8 cellular contexts compared by ENCODE assay signal in genomic region chr17:27569257-27569722, GRCh38.
DNase-seq lines count a peak whose midpoint lies in the region; ATAC-seq, FAIRE-seq and TF ChIP-seq lines count a peak whose summit lies in the region.

No MANE protein-coding gene starts in this region.

- H3K27ac ChIP-seq in C4-2B: no peak overlapping the region
- peak overlapping the region; percentile 35 for H3K27ac ChIP-seq in HepG2 (ENCODE audit: extremely low read length, insufficient read depth, low read length)

- intact Hi-C loops in HepG2 (cut with micrococcal nuclease; ENCODE audit: unreplicated experiment): no loop called here

- H3K9ac ChIP-seq in HepG2 (ENCODE audit: insufficient read depth, low read depth, low read length): no peak overlapping the region

- H3K9me3 ChIP-seq in HepG2 (ENCODE audit: low read length): no peaks in the 10 kb centered on the region

- WGBS in HepG2 (ENCODE audit: low lambda C conversion rate): 56% methylated on average over 5 of the region's 6 CpGs

- H2AFZ ChIP-seq in HepG2 (ENCODE audit: low read length): no peak overlapping the region

- peak overlapping the region; percentile 15 for H3K27ac Mint-ChIP-seq in stimulated activated memory B cell treated with anti-CD40 and anti-IgM and Interleukin-4, amounts not matched to agents 10 μg/mL and 1 μg/mL and 100 μg/mL, for 72 hours

- DNase-seq in GM20000 (ENCODE audit: low spot score) (peak; percentile 58), SK-MEL-5 (ENCODE audit: low read depth, low spot score) (peak; percentile 55), amniotic epithelial cell (ENCODE audit: low read depth) (peak; percentile 48), HepG2 (ENCODE audit: low spot score) (no peak), NCI-H526 treated with DMSO at 0.1 percent for 48 hours (lab: John Stamatoyannopoulos, UW) (no peak)

- H3K4me3 ChIP-seq in HepG2 (replicated peaks in 1 of 3; ENCODE audit: insufficient read depth in 1 of 3, low read depth in 2 of 3, low read length in 3 of 3): no peak overlapping the region

- CTCF ChIA-PET in HepG2 (lab: Yijun Ruan, JAX; ENCODE audit: low intra/inter-chr PET ratio, low total read pairs): interaction anchor here (0.8 to 2.1 kb wide), 5 partner anchors 31 to 113 kb away, joined by 3 to 9 read pairs (median 3); partner anchors contain the start of gene KSR1

- no peak for TF ChIP-seq POLR2A in HepG2 (IDR thresholded peaks at IDR 0.05; ENCODE audit: insufficient read depth in 1 of 2, low read depth in 2 of 2, low read length in 2 of 2)

- peaks cover 1% of the 10 kb centered on the region in 2 experiments; a peak in 1 of 5 replicates for H3K36me3 ChIP-seq in HepG2 (replicated peaks in 1 of 2; ENCODE audit: control insufficient read depth in 1 of 2, insufficient read depth in 2 of 2, low read length in 2 of 2)

- H4K20me1 ChIP-seq in HepG2 (ENCODE audit: insufficient read depth, low read length): peaks cover 17% of the 10 kb centered on the region; the same call in 1 of the 2 replicates

- H3K27me3 ChIP-seq in HepG2 (ENCODE audit: control insufficient read depth in 1 of 2, insufficient read depth in 2 of 2, low read length in 2 of 2): no peaks in the 10 kb centered on the region

- peaks cover 4% of the 10 kb centered on the region for H3K79me2 ChIP-seq in HepG2 (ENCODE audit: insufficient read depth, low read length)

- H3K4me1 Mint-ChIP-seq in stimulated activated memory B cell treated with anti-CD40 and anti-IgM and Interleukin-4, amounts not matched to agents 10 μg/mL and 1 μg/mL and 100 μg/mL, for 72 hours: peaks cover 23% of the 10 kb centered on the region

- TF ChIP-seq RAD21 in HepG2 (CRISPR knock-in tag; IDR thresholded peaks at IDR 0.05): peak; percentile 52; the same call in 1 of the 2 replicates

- no peak overlapping the region for H3K4me3 Mint-ChIP-seq in stimulated activated memory B cell treated with anti-CD40 and anti-IgM and Interleukin-4, amounts not matched to agents 10 μg/mL and 1 μg/mL and 100 μg/mL, for 72 hours

- H3K9me3 Mint-ChIP-seq in stimulated activated memory B cell treated with anti-CD40 and anti-IgM and Interleukin-4, amounts not matched to agents 10 μg/mL and 1 μg/mL and 100 μg/mL, for 72 hours: no peaks in the 10 kb centered on the region

- H3K4me1 ChIP-seq in HepG2 (ENCODE audit: insufficient read depth, low read length): peaks cover 48% of the 10 kb centered on the region

- peak; percentile 60 for FAIRE-seq in HepG2 (lab: Jason Lieb, UNC)

- H3K4me2 ChIP-seq in HepG2 (ENCODE audit: low read depth, low read length): peak overlapping the region; percentile 60

- H3K27me3 Mint-ChIP-seq in stimulated activated memory B cell treated with anti-CD40 and anti-IgM and Interleukin-4, amounts not matched to agents 10 μg/mL and 1 μg/mL and 100 μg/mL, for 72 hours: no peaks in the 10 kb centered on the region

- TF ChIP-seq CTCF in C4-2B (conservative IDR thresholded peaks at IDR 0.05) (peak; percentile 76), GM20000 (IDR thresholded peaks at IDR 0.05; ENCODE audit: extremely low read depth, missing control alignments) (peak; percentile 45), HepG2 (CRISPR knock-in tag; IDR thresholded peaks at IDR 0.05) (peak; percentile 76)

- ATAC-seq in HepG2 (peak; percentile 67), GM18870 (IDR thresholded peaks at IDR 0.05; ENCODE audit: unreplicated experiment) (no peak)
- ATAC-seq in stimulated activated memory B cell treated with anti-CD40 and anti-IgM and Interleukin-4, amounts not matched to agents 10 μg/mL and 1 μg/mL and 100 μg/mL, for 72 hours: peak; percentile 74

- H3K36me3 Mint-ChIP-seq in stimulated activated memory B cell treated with anti-CD40 and anti-IgM and Interleukin-4, amounts not matched to agents 10 μg/mL and 1 μg/mL and 100 μg/mL, for 72 hours: peaks cover 2% of the 10 kb centered on the region

- no peak for TF ChIP-seq EP300 in HepG2 (IDR thresholded peaks at IDR 0.05; ENCODE audit: low read depth in 2 of 2, low read length in 2 of 2)
- no peak for TF ChIP-seq EP300 in HepG2 (CRISPR knock-in tag; IDR thresholded peaks at IDR 0.05; ENCODE audit: borderline replicate concordance)

- BruUV-seq in HepG2 (replicated peaks; lab: Mats Ljungman, UMichigan): no TSS peak

- POLR2A ChIA-PET in HepG2 (lab: Yijun Ruan, JAX): interaction anchor here (0.7 to 1.5 kb wide), 2 partner anchors 75 to 111 kb away, joined by 3 to 7 read pairs; no protein-coding TSS in a partner anchor

- in situ Hi-C loops in SK-MEL-5 (cut with HindIII; ENCODE audit: low pct_unique_long_range_greater_than_20kb, low sequenced_read_pairs) (no loop called here), HepG2 (cut with HindIII; ENCODE audit: extremely low pct_ligation_motif_present, low pct_unique_long_range_greater_than_20kb) (no loop called here)

TF ChIP-seq in HepG2, 621 proteins besides CTCF, POLR2A, EP300 and RAD21 (continues in another document):
- TF ChIP-seq ZNF619 (CRISPR knock-in tag; IDR thresholded peaks at IDR 0.05) (no peak), RBAK (CRISPR knock-in tag; IDR thresholded peaks at IDR 0.05) (no peak), CEBPG (CRISPR knock-in tag; IDR thresholded peaks at IDR 0.05) (peak; percentile 28), SNRNP70 (IDR thresholded peaks at IDR 0.05; ENCODE audit: low read depth, low read length) (no peak), NFRKB (IDR thresholded peaks at IDR 0.05) (no peak), ATF3 (CRISPR knock-in tag; IDR thresholded peaks at IDR 0.05) (no peak), MAZ (IDR thresholded peaks at IDR 0.05; ENCODE audit: borderline replicate concordance, low read depth, low read length) (peak; percentile 21; the same call in 1 of the 2 replicates), MAZ (CRISPR knock-in tag; IDR thresholded peaks at IDR 0.05; ENCODE audit: low read depth) (no peak), TGIF2 (CRISPR knock-in tag; IDR thresholded peaks at IDR 0.05) (no peak), ZNF180 (CRISPR knock-in tag; IDR thresholded peaks at IDR 0.05; ENCODE audit: borderline replicate concordance, low read depth) (no peak), ESRRA (CRISPR knock-in tag; IDR thresholded peaks at IDR 0.05; ENCODE audit: low read depth) (no peak), ZNF670 (CRISPR knock-in tag; IDR thresholded peaks at IDR 0.05; ENCODE audit: borderline replicate concordance) (no peak), ZNF430 (CRISPR knock-in tag; IDR thresholded peaks at IDR 0.05) (no peak), ZBTB33 (CRISPR knock-in tag; IDR thresholded peaks at IDR 0.05) (no peak), STAG1 (CRISPR knock-in tag; IDR thresholded peaks at IDR 0.05) (peak; percentile 35), PATZ1 (CRISPR knock-in tag; IDR thresholded peaks at IDR 0.05) (peak; percentile 76), FOSL2 (CRISPR knock-in tag; IDR thresholded peaks at IDR 0.05) (0 out of 2 replicates have a peak, but pooled peaks have one; percentile 4), SMC3 (IDR thresholded peaks at IDR 0.05; ENCODE audit: low read length) (peak; percentile 35; the same call in 1 of the 2 replicates), POLR2AphosphoS5 (IDR thresholded peaks at IDR 0.05; ENCODE audit: low read depth, low read length) (no peak), CHCHD3 (CRISPR knock-in tag; IDR thresholded peaks at IDR 0.05) (no peak), KAT2B (IDR thresholded peaks at IDR 0.05; ENCODE audit: borderline replicate concordance, low read depth, low read length) (no peak), KLF16 (CRISPR knock-in tag; IDR thresholded peaks at IDR 0.05) (no peak), XRCC5 (optimal IDR thresholded peaks at IDR 0.05; ENCODE audit: low read length) (peak; percentile 91), SP2 (CRISPR knock-in tag; IDR thresholded peaks at IDR 0.05) (no peak), HOXA5 (CRISPR knock-in tag; IDR thresholded peaks at IDR 0.05) (no peak)

Comparison
In these comparisons a context has a peak if more than half of its experiments do, and no peak if none do; other contexts are left out.
1. DNase-seq: peak in GM20000 (single experiment), SK-MEL-5 (single experiment) and amniotic epithelial cell (single experiment); none in HepG2 (single experiment) and NCI-H526 treated with DMSO at 0.1 percent for 48 hours (single experiment).
2. Peak in every context shown above with its lines, with median percentiles within 50 percentile points of each other: CTCF ChIP-seq.